ENCODE assay signal across 8 cellular contexts in genomic region chr7:28408105-28408973, GRCh38. TPM values are rescaled to one million over a fixed set of nuclear protein-coding genes. Genes with fewer than 3 reads are reported as not detected.
DNase-seq lines count a peak whose midpoint lies in the region; ATAC-seq, FAIRE-seq and TF ChIP-seq lines count a peak whose summit lies in the region.

No MANE protein-coding gene starts in this region.

- POLR2A ChIA-PET in HEK293T (lab: Yijun Ruan, JAX) = interaction anchor here (0.6 to 1.2 kb wide), 3 partner anchors 9 to 224 kb away, joined by 3 to 6 read pairs (median 4); no protein-coding TSS in a partner anchor

- intact Hi-C loops in Calu3 (cut with micrococcal nuclease; ENCODE audit: unreplicated experiment) = loop anchor here (5.0 kb wide), 1 partner anchor 214 kb away; no protein-coding TSS in a partner anchor
- intact Hi-C loops in Right ventricle myocardium superior (cut with DNase I) = loop anchor here (5.0 kb wide), 1 partner anchor 444 kb away; no protein-coding TSS in a partner anchor
- intact Hi-C loops in pancreas (cut with DNase I) = no loop called here

- TF ChIP-seq CTCF in Calu3 (IDR thresholded peaks at IDR 0.05; ENCODE audit: unreplicated experiment) (no peak), pancreas (IDR thresholded peaks at IDR 0.05) (no peak)

- DNase-seq in Calu3 = no peak
- DNase-seq in Right ventricle myocardium superior = peak; percentile 56
- peak in 3 of 6 donors; percentile 9 to 53 (median 26) for DNase-seq in pancreas
- no peak for DNase-seq in stimulated activated CD4-positive, alpha-beta T cell treated with anti-CD3 and anti-CD28 coated beads, Interleukin-4, amount 100 ng/mL, for 1 hour
- no peak for DNase-seq in HEK293T (ENCODE audit: extremely low spot score)

- ATAC-seq in SK-N-SH treated with all-trans-retinoic acid at 6 μM for 48 hours (peak; percentile 5; the same call in 2 of the 3 replicates), Right ventricle myocardium superior (ENCODE audit: poor library complexity) (peak; percentile 15), pancreas (peak in 3 of 4 donors; percentile 2 to 6 (median 5)), GM21423 (IDR thresholded peaks at IDR 0.05; ENCODE audit: unreplicated experiment) (no peak), HG03432 (IDR thresholded peaks at IDR 0.05; ENCODE audit: unreplicated experiment) (no peak)

- no peaks in the 10 kb centered on the region for H3K9me3 ChIP-seq in pancreas

- peaks cover 0 to 22% (median 6%) of the 10 kb centered on the region in 4 donors for H3K27me3 ChIP-seq in pancreas

- H3K36me3 Mint-ChIP-seq in Calu3 (ENCODE audit: insufficient read depth, unreplicated experiment) = peaks cover 54% of the 10 kb centered on the region

- peaks cover 41% of the 10 kb centered on the region for H3K4me1 Mint-ChIP-seq in Calu3 (ENCODE audit: low read depth, unreplicated experiment)

- H3K4me3 Mint-ChIP-seq in Calu3 (ENCODE audit: low read depth, unreplicated experiment) = peak overlapping the region; percentile 83

- no peak for FAIRE-seq in pancreas (lab: Jason Lieb, UNC)

- H3K27ac Mint-ChIP-seq in Calu3 (ENCODE audit: unreplicated experiment) = peak overlapping the region; percentile 88

- peak overlapping the region in 3 of 4 donors; percentile 31 to 45 (median 45) for H3K4me3 ChIP-seq in pancreas

- no peaks in the 10 kb centered on the region for H3K27me3 Mint-ChIP-seq in Calu3 (ENCODE audit: unreplicated experiment)

- H3K9me3 Mint-ChIP-seq in Calu3 (ENCODE audit: low read depth, unreplicated experiment) = no peaks in the 10 kb centered on the region

- CTCF ChIA-PET in Calu3 (lab: Charles Lee) = interaction anchor here (0.6 to 1.4 kb wide), 5 partner anchors 9 to 354 kb away, joined by 3 to 9 read pairs (median 5); no protein-coding TSS in a partner anchor
- CTCF ChIA-PET in HEK293T (lab: Yijun Ruan, JAX) = no interaction called here

- BruUV-seq in Calu3 (replicated peaks; lab: Mats Ljungman, UMichigan) = no TSS peak

- 39 to 47% methylated on average over 27 of the region's 27 CpGs for WGBS in pancreas, 2 donors

- peak overlapping the region in 1 of 4 donors; percentile 23 for H3K27ac ChIP-seq in pancreas

- H3K36me3 ChIP-seq in pancreas = no peaks in the 10 kb centered on the region

- peaks cover 0 to 13% (median 7%) of the 10 kb centered on the region in 3 donors for H3K4me1 ChIP-seq in pancreas

TF ChIP-seq in SK-N-SH treated with all-trans-retinoic acid at 6 μM for 48 hours, 23 proteins besides CTCF, POLR2A, EP300 and RAD21:
- no peak for TF ChIP-seq BACH2 (CRISPR knock-in tag; IDR thresholded peaks at IDR 0.05; ENCODE audit: borderline replicate concordance)
- TF ChIP-seq CSRNP3 (CRISPR knock-in tag; IDR thresholded peaks at IDR 0.05) = no peak
- TF ChIP-seq TOX (CRISPR knock-in tag; IDR thresholded peaks at IDR 0.05; ENCODE audit: borderline replicate concordance) = no peak
- TF ChIP-seq GLIS3 (CRISPR knock-in tag; IDR thresholded peaks at IDR 0.05) = no peak
- TF ChIP-seq ARNTL (CRISPR knock-in tag; IDR thresholded peaks at IDR 0.05; ENCODE audit: borderline replicate concordance, low read depth) = no peak
- TF ChIP-seq ZFP3 (CRISPR knock-in tag; IDR thresholded peaks at IDR 0.05) = no peak
- no peak for TF ChIP-seq ZFP30 (CRISPR knock-in tag; IDR thresholded peaks at IDR 0.05)
- TF ChIP-seq ESRRG (CRISPR knock-in tag; IDR thresholded peaks at IDR 0.05) = no peak

TF ChIP-seq in HEK293T, 16 proteins besides CTCF, POLR2A, EP300 and RAD21:
- TF ChIP-seq SP1 (IDR thresholded peaks at IDR 0.05) = no peak
- no peak for TF ChIP-seq ZNF384 (IDR thresholded peaks at IDR 0.05)
- TF ChIP-seq LEF1 (IDR thresholded peaks at IDR 0.05; ENCODE audit: borderline replicate concordance) = no peak
- TF ChIP-seq HDGF (IDR thresholded peaks at IDR 0.05; ENCODE audit: borderline replicate concordance) = no peak
- no peak for TF ChIP-seq PKNOX1 (IDR thresholded peaks at IDR 0.05)
- no peak for TF ChIP-seq ELF4 (IDR thresholded peaks at IDR 0.05)
- TF ChIP-seq BHLHE40 (IDR thresholded peaks at IDR 0.05; ENCODE audit: borderline replicate concordance) = no peak
- no peak for TF ChIP-seq CTBP1 (IDR thresholded peaks at IDR 0.05; ENCODE audit: borderline replicate concordance)
- TF ChIP-seq ARNT (IDR thresholded peaks at IDR 0.05) = no peak
- no peak for TF ChIP-seq NFRKB (IDR thresholded peaks at IDR 0.05)
- TF ChIP-seq SUZ12 (IDR thresholded peaks at IDR 0.05) = no peak
- TF ChIP-seq FOXM1 (IDR thresholded peaks at IDR 0.05; ENCODE audit: borderline replicate concordance) = no peak
- no peak for TF ChIP-seq L3MBTL2 (conservative IDR thresholded peaks at IDR 0.05)
- TF ChIP-seq FOXK2 (IDR thresholded peaks at IDR 0.05) = no peak
- TF ChIP-seq FOXA1 (IDR thresholded peaks at IDR 0.05) = no peak
- TF ChIP-seq TARDBP (IDR thresholded peaks at IDR 0.05) = no peak

RNA-seq across cellular contexts. Expression of gene CREB5, which starts 4.0 kb away (rescaled TPM):
- total RNA-seq in Calu3 (2022) (12.9 and 19.2 TPM in 2 replicates), Right ventricle myocardium superior (4.7 TPM), pancreas (10 to 100 TPM in 1 of 6 donors, 1 to 10 TPM in 5; 2.9 to 11.5 (median 3.6) TPM)
- polyA plus RNA-seq in pancreas = 1 to 10 TPM; 2.5 to 8.4 TPM

Comparison
In these comparisons a context has a peak if more than half of its experiments do, and no peak if none do; other contexts are left out.
1. ATAC-seq: peak in SK-N-SH treated with all-trans-retinoic acid at 6 μM for 48 hours (single experiment), Right ventricle myocardium superior (single experiment) and pancreas (3 of 4); none in GM21423 (single experiment) and HG03432 (single experiment).
2. intact Hi-C loops: an anchor here in Calu3 (5.0 kb wide) and Right ventricle myocardium superior (5.0 kb wide); none called in pancreas.